Comparison of ENCODE assay signal across 27 cellular contexts in genomic region chrX:99480728-99481127, GRCh38.
"Had no signal": no experiment of that assay in that cellular context is flagged by ENCODE, and none has a peak within 500 bp of the region (broad histone marks: within the 10 kb centered on the region; RNA-seq: fewer than 3 reads in every experiment).

No MANE protein-coding gene starts in this region.

- ATAC-seq: effector memory CD8-positive, alpha-beta T cell; esophagus mucosa; foreskin keratinocyte; gastrocnemius medialis; gastroesophageal sphincter; heart left ventricle; heart right ventricle had no signal

- DNase-seq: colonic mucosa; cortex of kidney; dermis blood vessel endothelial cell; dorsolateral prefrontal cortex; effector CD4-positive, alpha-beta T cell; effector CD8-positive, alpha-beta T cell; effector memory CD4-positive, alpha-beta T cell; effector memory CD8-positive, alpha-beta T cell; endodermal cell; erythroblast; esophagus squamous epithelium; foreskin fibroblast; foreskin keratinocyte; foreskin melanocyte; gastrocnemius medialis; glutamatergic neuron; head of caudate nucleus; heart left ventricle; heart right ventricle had no signal

- H3K4me1 ChIP-seq: colonic mucosa, esophagus muscularis mucosa, esophagus squamous epithelium, foreskin keratinocyte, gastrocnemius medialis, gastroesophageal sphincter, heart left ventricle, heart right ventricle had no signal

- H3K4me3 ChIP-seq: colonic mucosa, coronary artery, dorsolateral prefrontal cortex, esophagus muscularis mucosa, esophagus squamous epithelium, gastrocnemius medialis, gastroesophageal sphincter, heart left ventricle, heart right ventricle had no signal

- H3K27me3 ChIP-seq: colonic mucosa, esophagus muscularis mucosa, esophagus squamous epithelium, foreskin keratinocyte, gastrocnemius medialis, gastroesophageal sphincter, heart left ventricle, heart right ventricle had no signal

- H3K27ac ChIP-seq: colonic mucosa, coronary artery, dorsolateral prefrontal cortex, epithelial cell of prostate, esophagus muscularis mucosa, esophagus squamous epithelium, foreskin keratinocyte, gastrocnemius medialis, gastroesophageal sphincter, heart left ventricle, heart right ventricle had no signal

- H3K9me3 ChIP-seq: colonic mucosa, esophagus muscularis mucosa, esophagus squamous epithelium, gastrocnemius medialis, gastroesophageal sphincter, heart left ventricle, heart right ventricle had no signal

- FAIRE-seq: endometrium, endothelial cell of umbilical vein, frontal cortex had no signal

- H3K36me3 ChIP-seq: colonic mucosa, esophagus muscularis mucosa, esophagus squamous epithelium, gastrocnemius medialis, gastroesophageal sphincter, heart left ventricle, heart right ventricle had no signal
